In genomic region chr12:28156362-28156761, GRCh38 we compare ENCODE assay signal across 21 cellular contexts. TPM values are rescaled to one million over a fixed set of nuclear protein-coding genes. Genes with fewer than 3 reads are reported as not detected.
DNase-seq lines count a peak whose midpoint lies in the region; ATAC-seq and TF ChIP-seq lines count a peak whose summit lies in the region.
"Had no signal": no experiment of that assay in that cellular context is flagged by ENCODE, and none has a peak within 500 bp of the region (broad histone marks: within the 10 kb centered on the region; RNA-seq: fewer than 3 reads in every experiment).

No MANE protein-coding gene starts in this region.

- no peaks in the 10 kb centered on the region for H4K20me1 ChIP-seq in BLaER1 treated with 17β-estradiol and CSF1 and Interleukin-3, amounts not matched to agents 10 nM and 100 nM
- H4K20me1 ChIP-seq in GM23338 (replicated peaks; ENCODE audit: insufficient read depth) (no peaks in the 10 kb centered on the region), neural progenitor cell (ENCODE audit: low read depth) (no peaks in the 10 kb centered on the region)

- no peaks in the 10 kb centered on the region for H3K79me2 ChIP-seq in GM23338 (replicated peaks; ENCODE audit: insufficient read depth)
- H3K79me2 ChIP-seq in neural progenitor cell (ENCODE audit: low read depth) = no peaks in the 10 kb centered on the region

- H3K4me3 Mint-ChIP-seq in GM23338 (no peak overlapping the region), T-helper 17 cell (no peak overlapping the region), neural progenitor cell (no peak overlapping the region)
- H3K4me3 Mint-ChIP-seq in activated CD8-positive, alpha-beta memory T cell treated with anti-CD3 and anti-CD28 coated beads, Interleukin-2, amount 10 ng/mL, durations not matched to agents 7 days and 5 days = no peak overlapping the region
- H3K4me3 Mint-ChIP-seq: CD4-positive, CD25-positive, alpha-beta regulatory T cell; CD8-positive, alpha-beta T cell; H9 had no signal

- H3K4me2 ChIP-seq in BLaER1 treated with 17β-estradiol and CSF1 and Interleukin-3, amounts not matched to agents 10 nM and 100 nM = peak overlapping the region in 10 of 11 experiments; percentile 18 to 91 (median 68); a peak in 18 of 22 replicates
- H3K4me2 ChIP-seq in GM23338 (no peak overlapping the region), neural progenitor cell (no peak overlapping the region)
- H3K4me2 ChIP-seq: A549 had no signal

- peaks cover 16 to 40% (median 32%) of the 10 kb centered on the region in 10 experiments for H3K4me1 ChIP-seq in BLaER1 treated with 17β-estradiol and CSF1 and Interleukin-3, amounts not matched to agents 10 nM and 100 nM
- H3K4me1 ChIP-seq in GM23338 (ENCODE audit: insufficient read depth) = no peaks in the 10 kb centered on the region; the same call in 1 of the 2 replicates
- no peaks in the 10 kb centered on the region for H3K4me1 ChIP-seq in neural progenitor cell
- H3K4me1 ChIP-seq in uterus = no peaks in the 10 kb centered on the region
- H3K4me1 ChIP-seq: A549 had no signal

- WGBS in lower leg skin, 2 donors = 75 to 83% methylated on average over 1 of the region's 1 CpG

- TF ChIP-seq CTCF in GM23338 (conservative IDR thresholded peaks at IDR 0.05; ENCODE audit: low read depth in 2 of 2) (no peak), neural progenitor cell (IDR thresholded peaks at IDR 0.05) (no peak), uterus (IDR thresholded peaks at IDR 0.05) (no peak), lower leg skin (IDR thresholded peaks at IDR 0.05) (no peak)

- H3K27me3 Mint-ChIP-seq in GM23338 (ENCODE audit: insufficient read depth, low read depth, poor library complexity) (peaks cover 1% of the 10 kb centered on the region), T-helper 17 cell (no peaks in the 10 kb centered on the region), neural progenitor cell (ENCODE audit: insufficient read depth, low read depth) (no peaks in the 10 kb centered on the region)
- peaks cover 4% of the 10 kb centered on the region for H3K27me3 Mint-ChIP-seq in activated CD8-positive, alpha-beta memory T cell treated with anti-CD3 and anti-CD28 coated beads, Interleukin-2, amount 10 ng/mL, durations not matched to agents 7 days and 5 days
- H3K27me3 Mint-ChIP-seq: CD4-positive, CD25-positive, alpha-beta regulatory T cell had no signal

- CTCF ChIA-PET in activated CD8-positive, alpha-beta memory T cell treated with anti-CD3 and anti-CD28 coated beads, Interleukin-2, amount 10 ng/mL, durations not matched to agents 7 days and 5 days (lab: Charles Lee) = no interaction called here

- ATAC-seq in GM23338 (no peak), T-helper 17 cell (peak; percentile 28)
- ATAC-seq in activated CD8-positive, alpha-beta memory T cell treated with anti-CD3 and anti-CD28 coated beads, Interleukin-2, amount 10 ng/mL, durations not matched to agents 7 days and 5 days = no peak
- ATAC-seq: A549; CD8-positive, alpha-beta T cell; HCT116 had no signal

- 0 out of 22 replicates have a peak, but pooled peaks cover 0 to 3% (median 0%) of the 10 kb centered on the region in 11 experiments for H3K36me3 ChIP-seq in BLaER1 treated with 17β-estradiol and CSF1 and Interleukin-3, amounts not matched to agents 10 nM and 100 nM
- H3K36me3 ChIP-seq in GM23338 (ENCODE audit: insufficient read depth) = no peaks in the 10 kb centered on the region
- no peaks in the 10 kb centered on the region for H3K36me3 ChIP-seq in neural progenitor cell
- H3K36me3 ChIP-seq in uterus = no peaks in the 10 kb centered on the region
- H3K36me3 ChIP-seq: BE2C had no signal

- DNase-seq in GM23338 (ENCODE audit: low spot score) (no peak), T-helper 17 cell (no peak), neural progenitor cell (ENCODE audit: low spot score) (no peak), uterus (no peak), GM19240 (ENCODE audit: insufficient read length, low spot score) (no peak), lower leg skin (ENCODE audit: low spot score in 2 of 2) (no peak)
- DNase-seq in activated CD8-positive, alpha-beta memory T cell treated with anti-CD3 and anti-CD28 coated beads, Interleukin-2, amount 10 ng/mL, durations not matched to agents 7 days and 5 days = no peak
- DNase-seq: 8988T; ACHN; AML-193; BE2C; CD4-positive, CD25-positive, alpha-beta regulatory T cell; CD8-positive, alpha-beta T cell; DMS 273 treated with DMSO at 0.1 percent for 48 hours; DMS79; GF-D8; H9 had no signal

- H2AFZ ChIP-seq in GM23338 (no peak overlapping the region), neural progenitor cell (replicated peaks) (peak overlapping the region; percentile 65)

- H3K9me3 ChIP-seq in BLaER1 treated with 17β-estradiol and CSF1 and Interleukin-3, amounts not matched to agents 10 nM and 100 nM (replicated peaks in 1 of 11) = peaks cover 5 to 22% (median 13%) of the 10 kb centered on the region in 11 experiments; a peak in 14 of 22 replicates
- no peaks in the 10 kb centered on the region for H3K9me3 ChIP-seq in T-helper 17 cell (ENCODE audit: control insufficient read depth, low read length, poor library complexity, severe bottlenecking)
- no peaks in the 10 kb centered on the region for H3K9me3 ChIP-seq in neural progenitor cell (ENCODE audit: low read depth)
- H3K9me3 ChIP-seq in uterus = no peaks in the 10 kb centered on the region
- H3K9me3 ChIP-seq: A549, BE2C had no signal

- H3K9me3 Mint-ChIP-seq in GM23338 = no peaks in the 10 kb centered on the region
- H3K9me3 Mint-ChIP-seq in neural progenitor cell = peaks cover 2% of the 10 kb centered on the region
- H3K9me3 Mint-ChIP-seq in activated CD8-positive, alpha-beta memory T cell treated with anti-CD3 and anti-CD28 coated beads, Interleukin-2, amount 10 ng/mL, durations not matched to agents 7 days and 5 days (ENCODE audit: low read depth) = no peaks in the 10 kb centered on the region
- H3K9me3 Mint-ChIP-seq: H9 had no signal

- H3K36me3 Mint-ChIP-seq in GM23338 (ENCODE audit: low read depth) (no peaks in the 10 kb centered on the region), T-helper 17 cell (ENCODE audit: low read depth) (peaks cover 3% of the 10 kb centered on the region), neural progenitor cell (no peaks in the 10 kb centered on the region)
- H3K36me3 Mint-ChIP-seq in activated CD8-positive, alpha-beta memory T cell treated with anti-CD3 and anti-CD28 coated beads, Interleukin-2, amount 10 ng/mL, durations not matched to agents 7 days and 5 days = no peaks in the 10 kb centered on the region

- H3K4me1 Mint-ChIP-seq in GM23338 (peaks cover 8% of the 10 kb centered on the region), T-helper 17 cell (peaks cover 11% of the 10 kb centered on the region), neural progenitor cell (no peaks in the 10 kb centered on the region)
- H3K4me1 Mint-ChIP-seq in activated CD8-positive, alpha-beta memory T cell treated with anti-CD3 and anti-CD28 coated beads, Interleukin-2, amount 10 ng/mL, durations not matched to agents 7 days and 5 days = no peaks in the 10 kb centered on the region
- H3K4me1 Mint-ChIP-seq: CD4-positive, CD25-positive, alpha-beta regulatory T cell had no signal

- TF ChIP-seq POLR2A in uterus (IDR thresholded peaks at IDR 0.05) = no peak
- TF ChIP-seq POLR2A in lower leg skin (IDR thresholded peaks at IDR 0.05) = no peak

- H3K9ac ChIP-seq in BLaER1 treated with 17β-estradiol and CSF1 and Interleukin-3, amounts not matched to agents 10 nM and 100 nM = no peak overlapping the region
- H3K9ac ChIP-seq in neural progenitor cell = no peak overlapping the region

- 0 out of 2 replicates have a peak overlapping the region, but pooled peaks have one; percentile 1 for H3K27ac Mint-ChIP-seq in GM23338
- H3K27ac Mint-ChIP-seq in T-helper 17 cell = no peak overlapping the region
- H3K27ac Mint-ChIP-seq in neural progenitor cell = no peak overlapping the region
- no peak overlapping the region for H3K27ac Mint-ChIP-seq in activated CD8-positive, alpha-beta memory T cell treated with anti-CD3 and anti-CD28 coated beads, Interleukin-2, amount 10 ng/mL, durations not matched to agents 7 days and 5 days
- H3K27ac Mint-ChIP-seq: CD8-positive, alpha-beta T cell; H9 had no signal

- H3K4me3 ChIP-seq in BLaER1 treated with 17β-estradiol and CSF1 and Interleukin-3, amounts not matched to agents 10 nM and 100 nM = peak overlapping the region in 1 of 10 experiments; percentile 16; a peak in 1 of 20 replicates
- no peak overlapping the region for H3K4me3 ChIP-seq in GM23338
- no peak overlapping the region for H3K4me3 ChIP-seq in neural progenitor cell
- H3K4me3 ChIP-seq in uterus = no peak overlapping the region
- no peak overlapping the region for H3K4me3 ChIP-seq in lower leg skin (ENCODE audit: low read depth, poor library complexity, severe bottlenecking)
- H3K4me3 ChIP-seq: A549 had no signal

- 0 out of 22 replicates have a peak overlapping the region, but pooled peaks of 1 of the 11 experiments have one; percentile 16 for H3K27ac ChIP-seq in BLaER1 treated with 17β-estradiol and CSF1 and Interleukin-3, amounts not matched to agents 10 nM and 100 nM
- H3K27ac ChIP-seq in GM23338 (ENCODE audit: low read depth) (no peak overlapping the region), neural progenitor cell (no peak overlapping the region), uterus (no peak overlapping the region)
- H3K27ac ChIP-seq: A549, C4-2B had no signal

- no peaks in the 10 kb centered on the region for H3K27me3 ChIP-seq in BLaER1 treated with 17β-estradiol and CSF1 and Interleukin-3, amounts not matched to agents 10 nM and 100 nM
- no peaks in the 10 kb centered on the region for H3K27me3 ChIP-seq in GM23338 (ENCODE audit: insufficient read depth)
- no peaks in the 10 kb centered on the region for H3K27me3 ChIP-seq in neural progenitor cell
- H3K27me3 ChIP-seq in uterus = no peaks in the 10 kb centered on the region
- H3K27me3 ChIP-seq: BE2C had no signal

- H3K9me2 ChIP-seq in GM23338 (ENCODE audit: insufficient read depth) = no peaks in the 10 kb centered on the region; the same call in 1 of the 2 replicates

- intact Hi-C loops in uterus (cut with DNase I; ENCODE audit: low total_unique reads) = no loop called here
- intact Hi-C loops in lower leg skin (cut with DNase I; ENCODE audit: low total_unique reads) = no loop called here

- H3F3A ChIP-seq in GM23338 (replicated peaks; ENCODE audit: low read depth) (no peaks in the 10 kb centered on the region), neural progenitor cell (ENCODE audit: low read depth) (no peaks in the 10 kb centered on the region)

TF ChIP-seq in GM23338, 12 proteins besides CTCF, POLR2A, EP300 and RAD21 (continues in another document):
- TF ChIP-seq STAT1 (IDR thresholded peaks at IDR 0.05; ENCODE audit: unreplicated experiment) = no peak
- no peak for TF ChIP-seq POLR2AphosphoS5 (IDR thresholded peaks at IDR 0.05; ENCODE audit: low read depth)
- TF ChIP-seq ZNF331 (CRISPR knock-in tag; IDR thresholded peaks at IDR 0.05; ENCODE audit: low read depth) = no peak
- no peak for TF ChIP-seq NANOG (IDR thresholded peaks at IDR 0.05; ENCODE audit: borderline replicate concordance)

RNA-seq across cellular contexts. Expression of gene CCDC91, which starts 33.9 kb away (rescaled TPM):
- 17.0 and 24.7 TPM in 2 replicates for total RNA-seq in GM23338 (2014; rRNA removed; shearing (Covaris generic))
- 40.0 and 48.7 TPM in 2 replicates for polyA plus RNA-seq in GM23338 (2016; fragmentation: Nextera tagmentation; extraction: Ambion mirVana)
- 10 to 100 TPM; 62.5 to 65.3 TPM for total RNA-seq in T-helper 17 cell
- total RNA-seq in neural progenitor cell (ENCODE audit: low replicate concordance) = 24.8 and 35.8 TPM in 2 replicates
- 10 to 100 TPM; 24.7 to 49.7 (median 41.0) TPM for total RNA-seq in uterus
- total RNA-seq in lower leg skin = 10 to 100 TPM; 13.8 to 31.0 (median 23.3) TPM
- 10 to 100 TPM; 18.3 to 22.9 TPM for total RNA-seq in activated CD8-positive, alpha-beta memory T cell treated with anti-CD3 and anti-CD28 coated beads, Interleukin-2, amount 10 ng/mL, durations not matched to agents 7 days and 5 days

Comparison
In these comparisons a context has a peak if more than half of its experiments do, and no peak if none do; other contexts are left out.
1. H3K4me2 ChIP-seq: peak in BLaER1 treated with 17β-estradiol and CSF1 and Interleukin-3, amounts not matched to agents 10 nM and 100 nM (10 of 11); none in GM23338 (single experiment) and neural progenitor cell (single experiment).